8 cellular contexts compared by ENCODE assay signal in the genomic region with DNA sequence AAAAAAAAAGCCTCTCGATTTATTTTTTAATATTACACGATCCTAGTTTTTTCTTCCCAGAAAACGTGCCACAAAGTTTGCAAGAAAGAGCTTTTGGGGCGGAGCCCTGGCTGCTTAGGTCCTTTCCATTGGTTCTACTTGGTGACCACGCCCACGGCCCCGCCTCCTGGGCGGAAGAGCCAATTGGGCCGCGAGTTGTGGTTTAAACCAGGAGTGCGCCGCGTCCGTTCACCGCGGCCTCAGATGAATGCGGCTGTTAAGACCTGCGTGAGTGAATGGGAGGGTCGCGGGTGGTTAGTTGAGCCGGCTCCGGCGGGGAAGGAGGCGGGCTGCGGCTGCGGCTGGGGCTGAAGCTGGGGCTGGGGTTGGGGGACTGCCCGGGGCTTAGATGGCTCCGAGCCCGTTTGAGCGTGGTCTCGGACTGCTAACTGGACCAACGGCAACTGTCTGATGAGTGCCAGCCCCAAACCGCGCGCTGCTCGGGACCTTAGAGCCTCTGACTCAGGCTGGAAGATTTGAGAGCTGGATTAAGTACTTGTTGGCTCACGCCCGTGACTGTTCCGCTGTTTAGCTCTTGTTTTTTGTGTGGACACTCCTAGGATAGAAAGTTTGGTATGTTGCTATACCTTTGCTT. TPM values are rescaled to one million over a fixed set of nuclear protein-coding genes. Genes with fewer than 3 reads are reported as not detected.
A peak's percentile ranks its signal among the peaks of the same experiment; 100 is the strongest.
DNase-seq lines count a peak whose midpoint lies in the region; TF ChIP-seq lines count a peak whose summit lies in the region.

PTTG1 (plus strand) TSS at position 231 of the 634 bp plus-strand sequence. CDS start 458 bp downstream, outside the sequence.

- no peak for TF ChIP-seq CTCF in HFF-Myc (IDR thresholded peaks at IDR 0.05; ENCODE audit: low read depth, low read length, missing control alignments)

- H3K27ac ChIP-seq in temporal lobe (ENCODE audit: low read depth, low read length): no peak within 1 kb of the TSS

- DNase-seq in GM04503 (ENCODE audit: low read depth) (peak; percentile 72), HFF-Myc (ENCODE audit: extremely low read depth, low read depth) (peak; percentile 84), MV-4-11 (lab: John Stamatoyannopoulos, UW) (peak; percentile 97), SK-N-DZ (ENCODE audit: low spot score) (peak; percentile 98), germinal center (ENCODE audit: low spot score) (peak; percentile 88), occipital lobe (lab: John Stamatoyannopoulos, UW) (peak; percentile 81)
- DNase-seq in activated naive CD4-positive, alpha-beta T cell treated with Interleukin-2 at 50 U/mL for 16 hours: peak; percentile 92

- peak within 1 kb of the TSS; percentile 71 for H3K4me3 ChIP-seq in HFF-Myc (replicated peaks; ENCODE audit: low read depth, low read length)

RNA-seq across cellular contexts. Expression of gene PTTG1, which starts in this region (rescaled TPM):
- 424 and 794 TPM in 2 replicates for polyA plus RNA-seq in SK-N-DZ (2014; cell fraction: cytosol; rRNA removed)
- 311 and 392 TPM in 2 replicates for polyA plus RNA-seq in SK-N-DZ (2014; cell fraction: nucleus; rRNA removed)
- 10.8 TPM for total RNA-seq in occipital lobe
- total RNA-seq in temporal lobe: 14.8 TPM
